Comparison of ENCODE assay signal across 24 cellular contexts in the genomic region with DNA sequence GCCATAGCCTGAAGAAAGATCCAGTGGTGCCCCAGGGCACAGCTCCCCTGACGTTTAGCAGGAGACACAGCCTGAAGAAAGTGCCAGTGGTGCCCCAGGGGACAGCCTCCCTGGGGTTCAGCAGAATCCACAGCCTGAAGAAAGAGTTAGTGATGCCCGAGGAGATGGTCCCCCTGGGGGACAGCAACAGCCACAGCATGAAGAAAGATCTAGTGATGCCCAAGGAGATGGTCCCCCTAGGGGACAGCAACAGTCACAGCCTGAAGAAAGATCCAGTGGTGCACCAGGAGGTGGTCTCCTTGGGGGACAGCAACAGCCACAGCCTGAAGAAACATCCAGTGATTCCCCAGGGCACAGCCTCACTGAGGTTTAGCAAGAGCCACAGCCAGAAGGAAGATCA. TPM values are rescaled to one million over a fixed set of nuclear protein-coding genes. Genes with fewer than 3 reads are reported as not detected.
"Had no signal": no experiment of that assay in that cellular context is flagged by ENCODE, and none has a peak within 500 bp of the region (broad histone marks: within the 10 kb centered on the region; RNA-seq: fewer than 3 reads in every experiment).

No MANE protein-coding gene starts in this region.

- H3K4me2 ChIP-seq: KMS-11, SK-N-SH had no signal

- H3K9ac ChIP-seq: KMS-11, SK-N-SH had no signal

- H3K9me3 ChIP-seq: SK-N-SH had no signal

- H3K27ac ChIP-seq: KMS-11, RWPE1 had no signal

- ATAC-seq: Panc1, PC-3 had no signal

- DNase-seq: Kasumi-1, MM.1S, NCI-H1092, NCI-H1105 treated with DMSO at 0.1 percent for 48 hours, NCI-H1417 treated with DMSO at 0.1 percent for 48 hours, NCI-H146, NCI-H1694 treated with DMSO at 0.1 percent for 48 hours, NCI-H1930, NCI-H2081, NCI-H2107, NCI-H2227 treated with DMSO at 0.1 percent for 48 hours, NCI-H524 treated with DMSO at 0.1 percent for 48 hours, NCI-H69, NCI-H774, PC-3, SHP77, SK-N-SH, SW 1271 had no signal

RNA-seq across cellular contexts. Expression of a gene that starts 2.8 kb away (rescaled TPM):
- total RNA-seq: M059J, NCI-H460, OCI-LY7, PC-3 had no signal
